In the genomic region with DNA sequence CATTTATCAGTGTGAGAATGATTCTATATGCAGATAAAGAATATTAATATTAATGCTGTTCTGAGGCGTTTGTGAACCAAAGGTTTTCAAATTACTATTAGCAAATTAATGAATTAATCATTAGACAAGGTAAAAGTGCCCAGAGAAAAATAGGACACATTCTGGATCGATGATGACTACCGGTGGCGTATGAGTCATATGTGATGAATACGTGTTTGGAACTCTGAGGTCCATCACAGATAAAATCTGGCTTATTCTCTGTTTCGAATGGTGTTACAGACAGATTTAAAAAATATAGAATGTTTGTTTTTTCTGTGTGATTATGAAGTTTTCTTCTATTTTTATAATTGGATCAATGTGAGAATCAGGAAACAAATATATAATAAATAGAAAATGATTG, we compare ENCODE assay signal across 13 cellular contexts.
"Had no signal": no experiment of that assay in that cellular context is flagged by ENCODE, and none has a peak within 500 bp of the region (broad histone marks: within the 10 kb centered on the region; RNA-seq: fewer than 3 reads in every experiment).

No MANE protein-coding gene starts in this region.

- DNase-seq: activated CD4-positive, alpha-beta T cell treated with anti-CD3 and anti-CD28 coated beads, Interleukin-2, amount 50 U/mL, for 1 hour; activated CD4-positive, CD25-positive, alpha-beta regulatory T cell; activated effector memory CD4-positive, alpha-beta T cell treated with Interleukin-2 at 50 U/mL for 16 hours; amniotic stem cell; gastrocnemius medialis; left ventricle myocardium superior; stomach had no signal

- ATAC-seq: gastrocnemius medialis, left ventricle myocardium superior had no signal

- H3K9me3 ChIP-seq: gastrocnemius medialis, stomach, thoracic aorta had no signal

- FAIRE-seq: endometrium had no signal

- H3K27ac ChIP-seq: gastrocnemius medialis, stomach, thoracic aorta had no signal

- H3K4me1 ChIP-seq: gastrocnemius medialis, stomach had no signal

- H3K27me3 ChIP-seq: gastrocnemius medialis had no signal

- H3K4me1 Mint-ChIP-seq: activated naive CD4-positive, alpha-beta T cell treated with anti-CD3 and anti-CD28 coated beads, Interleukin-2, amount 50 U/mL, for 24 hours; neural crest cell had no signal

- H3K27ac Mint-ChIP-seq: activated naive CD4-positive, alpha-beta T cell treated with anti-CD3 and anti-CD28 coated beads, Interleukin-2, amount 50 U/mL, for 24 hours; T-helper 1 cell treated with Interleukin-12 subunit alpha and Interleukin-12 subunit beta and Interleukin-4 antibody, amounts not matched to agents 30 μg/mL and 1 μg/mL, for 36 hours had no signal

- H3K4me3 ChIP-seq: gastrocnemius medialis, stomach, thoracic aorta had no signal

- H3K9me3 Mint-ChIP-seq: activated naive CD4-positive, alpha-beta T cell treated with anti-CD3 and anti-CD28 coated beads, Interleukin-2, amount 50 U/mL, for 24 hours; brain; neural crest cell; T-helper 1 cell treated with Interleukin-12 subunit alpha and Interleukin-12 subunit beta and Interleukin-4 antibody, amounts not matched to agents 30 μg/mL and 1 μg/mL, for 36 hours had no signal

- H3K36me3 Mint-ChIP-seq: activated naive CD4-positive, alpha-beta T cell treated with anti-CD3 and anti-CD28 coated beads, Interleukin-2, amount 50 U/mL, for 24 hours; brain had no signal

- H3K36me3 ChIP-seq: gastrocnemius medialis, stomach, thoracic aorta had no signal

- H3K4me3 Mint-ChIP-seq: activated naive CD4-positive, alpha-beta T cell treated with anti-CD3 and anti-CD28 coated beads, Interleukin-2, amount 50 U/mL, for 24 hours; neural crest cell; T-helper 1 cell treated with Interleukin-12 subunit alpha and Interleukin-12 subunit beta and Interleukin-4 antibody, amounts not matched to agents 30 μg/mL and 1 μg/mL, for 36 hours had no signal
